In genomic region chr9:104093162-104093561, GRCh38 we compare ENCODE assay signal across 1 cellular context.
TF ChIP-seq lines count a peak whose summit lies in the region.

No MANE protein-coding gene starts in this region.

TF ChIP-seq in GM23338, 12 proteins besides CTCF, POLR2A, EP300 and RAD21 (continued from another document):
- TF ChIP-seq ZNF462 (CRISPR knock-in tag; IDR thresholded peaks at IDR 0.05): no peak
- TF ChIP-seq ETS1 (IDR thresholded peaks at IDR 0.05): no peak
